In genomic region chr9:133030317-133031129, GRCh38 we compare ENCODE assay signal across 1 cellular context.
TF ChIP-seq lines count a peak whose summit lies in the region.

TSS of gene GTF3C5 (plus strand) at chr9:133030997. CDS start at chr9:133031012, 15 bp downstream.

TF ChIP-seq in HEK293, 187 proteins besides CTCF, POLR2A, EP300 and RAD21 (continued from another document):
- peak; percentile 80 for TF ChIP-seq ZBTB1 (tag by site-specific recombination; IDR thresholded peaks at IDR 0.05)
- peak; percentile 53; the same call in 1 of the 2 replicates for TF ChIP-seq PRDM4 (tag by site-specific recombination; IDR thresholded peaks at IDR 0.05)
- peak; percentile 96 for TF ChIP-seq INSM2 (tag by site-specific recombination; IDR thresholded peaks at IDR 0.05)
- peak; percentile 99 for TF ChIP-seq ZNF324 (tag by site-specific recombination; IDR thresholded peaks at IDR 0.05)
- TF ChIP-seq SCRT1 (tag by site-specific recombination; IDR thresholded peaks at IDR 0.05; ENCODE audit: borderline replicate concordance) = no peak
- 0 out of 2 replicates have a peak, but pooled peaks have one; percentile 12 for TF ChIP-seq ZNF704 (tag by site-specific recombination; IDR thresholded peaks at IDR 0.05)
- peak; percentile 75 for TF ChIP-seq ZBTB20 (tag by site-specific recombination; IDR thresholded peaks at IDR 0.05)
- peak; percentile 74 for TF ChIP-seq ZSCAN4 (tag by site-specific recombination; IDR thresholded peaks at IDR 0.05)
- peak; percentile 32; the same call in 1 of the 2 replicates for TF ChIP-seq ZBTB6 (tag by site-specific recombination; IDR thresholded peaks at IDR 0.05)
- peak; percentile 41 for TF ChIP-seq FEZF1 (tag by site-specific recombination; IDR thresholded peaks at IDR 0.05)
- peak; percentile 99 for TF ChIP-seq KLF17 (tag by site-specific recombination; IDR thresholded peaks at IDR 0.05)
- TF ChIP-seq ZNF624 (tag by site-specific recombination; IDR thresholded peaks at IDR 0.05) = peak; percentile 83; the same call in 1 of the 2 replicates
- peak; percentile 97 for TF ChIP-seq SP2 (tag by site-specific recombination; IDR thresholded peaks at IDR 0.05)
- TF ChIP-seq ZBTB17 (tag by site-specific recombination; IDR thresholded peaks at IDR 0.05) = peak; percentile 92
- no peak for TF ChIP-seq BCL11B (tag by site-specific recombination; IDR thresholded peaks at IDR 0.05; ENCODE audit: low read depth)
- no peak for TF ChIP-seq ZNF747 (tag by site-specific recombination; IDR thresholded peaks at IDR 0.05)
- no peak for TF ChIP-seq ZNF26 (tag by site-specific recombination; IDR thresholded peaks at IDR 0.05)
- peak; percentile 65 for TF ChIP-seq ZBTB8A (tag by site-specific recombination; IDR thresholded peaks at IDR 0.05)
